ENCODE assay signal across 8 cellular contexts in genomic region chr7:41695661-41696322, GRCh38. TPM values are rescaled to one million over a fixed set of nuclear protein-coding genes. Genes with fewer than 3 reads are reported as not detected.
DNase-seq lines count a peak whose midpoint lies in the region; FAIRE-seq and TF ChIP-seq lines count a peak whose summit lies in the region.

No MANE protein-coding gene starts in this region.

- no peak for TF ChIP-seq EP300 in tibial nerve (IDR thresholded peaks at IDR 0.05)

- H3K9me3 ChIP-seq in mucosa of rectum (ENCODE audit: control insufficient read depth in 2 of 2, low read length in 2 of 2) (no peaks in the 10 kb centered on the region), tibial nerve (no peaks in the 10 kb centered on the region)

- H3K27me3 ChIP-seq in mucosa of rectum (ENCODE audit: control insufficient read depth in 2 of 2, insufficient read depth in 2 of 2, low read length in 2 of 2) (peaks cover 0 to 12% of the 10 kb centered on the region in 2 donors), tibial nerve (peaks cover 0 to 15% of the 10 kb centered on the region in 2 donors)

- peak overlapping the region; percentile 28 for H3K4me3 ChIP-seq in epithelial cell of esophagus (ENCODE audit: low read length)
- peak overlapping the region; percentile 8 to 33 for H3K4me3 ChIP-seq in mucosa of rectum (ENCODE audit: low read length in 2 of 2)
- peak overlapping the region; percentile 16 to 46 (median 28) for H3K4me3 ChIP-seq in tibial nerve

- peak; percentile 65 for DNase-seq in M059J (ENCODE audit: low read depth)
- DNase-seq in epithelial cell of esophagus (ENCODE audit: low read depth) = peak; percentile 58
- DNase-seq in tibial nerve (ENCODE audit: low spot score in 2 of 2) = no peak
- no peak for DNase-seq in HT-29 (ENCODE audit: low spot score)
- no peak for DNase-seq in erythroblast (lab: John Stamatoyannopoulos, UW)
- DNase-seq in GM12892 (ENCODE audit: insufficient read length) = no peak
- DNase-seq in frontal cortex (ENCODE audit: low spot score in 2 of 2) = no peak

- H3K4me1 ChIP-seq in mucosa of rectum (ENCODE audit: control insufficient read depth in 2 of 2, insufficient read depth in 2 of 2, low read length in 2 of 2) (no peaks in the 10 kb centered on the region), tibial nerve (peaks cover 0 to 30% (median 4%) of the 10 kb centered on the region in 4 donors)

- WGBS in tibial nerve, 2 donors = 47 to 54% methylated on average over 13 of the region's 13 CpGs

- no peaks in the 10 kb centered on the region for H3K36me3 ChIP-seq in mucosa of rectum (ENCODE audit: control insufficient read depth in 2 of 2, insufficient read depth in 2 of 2, low read length in 2 of 2)
- no peaks in the 10 kb centered on the region for H3K36me3 ChIP-seq in tibial nerve

- H3K27ac ChIP-seq in mucosa of rectum (ENCODE audit: low read depth in 2 of 2, low read length in 2 of 2) (no peak overlapping the region), tibial nerve (peak overlapping the region in 3 of 4 donors; percentile 19 to 78 (median 70))

- no peak for FAIRE-seq in GM12892 (lab: Jason Lieb, UNC)
- no peak for FAIRE-seq in frontal cortex (lab: Jason Lieb, UNC)

- TF ChIP-seq POLR2A in tibial nerve (IDR thresholded peaks at IDR 0.05) (no peak), erythroblast (IDR thresholded peaks at IDR 0.05; ENCODE audit: low read length) (no peak), GM12892 (IDR thresholded peaks at IDR 0.05; ENCODE audit: low read depth, low read length) (no peak)

- TF ChIP-seq CTCF in epithelial cell of esophagus (IDR thresholded peaks at IDR 0.05; ENCODE audit: insufficient read depth, low read depth, low read length, missing control alignments) = no peak
- TF ChIP-seq CTCF in tibial nerve (IDR thresholded peaks at IDR 0.05) = no peak

- H3K9ac ChIP-seq in mucosa of rectum (ENCODE audit: low read depth in 1 of 2, low read length in 2 of 2) = peak overlapping the region in 1 of 2 donors; percentile 20

RNA-seq across cellular contexts. Expression of gene INHBA, which starts 7.1 kb away (rescaled TPM):
- 2.1 and 5.2 TPM in 2 replicates for total RNA-seq in M059J (2014; rRNA removed; shearing (Covaris generic))
- total RNA-seq in tibial nerve (10 to 100 TPM in 2 of 4 donors, 1 to 10 TPM in 2; 5.4 to 19.7 (median 10.6) TPM), frontal cortex (12.6 TPM)
- not detected in 2 replicates for total RNA-seq in HT-29 (2014; rRNA removed; shearing (Covaris generic))
- polyA plus RNA-seq in GM12892 (2012; ENCODE audit: missing spikeins) = 0.28 TPM

Comparison
In these comparisons a context has a peak if more than half of its experiments do, and no peak if none do; other contexts are left out.
1. DNase-seq: peak in M059J (single experiment) and epithelial cell of esophagus (single experiment); none in tibial nerve (0 of 2), HT-29 (single experiment), erythroblast (0 of 2), GM12892 (single experiment) and frontal cortex (0 of 2).
2. H3K27ac ChIP-seq: peak in tibial nerve (3 of 4); none in mucosa of rectum (0 of 2).
3. Peak in every context shown above with its lines, with median percentiles within 50 percentile points of each other: H3K4me3 ChIP-seq.